In genomic region chr5:67808340-67808739, GRCh38 we compare ENCODE assay signal across 1 cellular context.
TF ChIP-seq lines count a peak whose summit lies in the region.

No MANE protein-coding gene starts in this region.

TF ChIP-seq in GM23338, 12 proteins besides CTCF, POLR2A, EP300 and RAD21 (continued from another document):
- no peak for TF ChIP-seq REST (IDR thresholded peaks at IDR 0.05; ENCODE audit: unreplicated experiment)
- no peak for TF ChIP-seq ZNF462 (CRISPR knock-in tag; IDR thresholded peaks at IDR 0.05)
- no peak for TF ChIP-seq CREB1 (CRISPR knock-in tag; IDR thresholded peaks at IDR 0.05; ENCODE audit: low read depth)
- TF ChIP-seq STAT1 (IDR thresholded peaks at IDR 0.05; ENCODE audit: unreplicated experiment): no peak
- no peak for TF ChIP-seq ETS1 (IDR thresholded peaks at IDR 0.05)
- TF ChIP-seq EZH2 (IDR thresholded peaks at IDR 0.05; ENCODE audit: low read depth, unreplicated experiment): no peak
